In genomic region chr3:11187678-11188077, GRCh38 we compare ENCODE assay signal across 15 cellular contexts. TPM values are rescaled to one million over a fixed set of nuclear protein-coding genes. Genes with fewer than 3 reads are reported as not detected.
"Had no signal": no experiment of that assay in that cellular context is flagged by ENCODE, and none has a peak within 500 bp of the region (broad histone marks: within the 10 kb centered on the region; RNA-seq: fewer than 3 reads in every experiment).

No MANE protein-coding gene starts in this region.

- H3K36me3 ChIP-seq: adrenal gland, cardiac muscle cell, prostate gland, right atrium auricular region, tibial nerve had no signal

- FAIRE-seq: urothelium cell line had no signal

- H3K27ac ChIP-seq: adrenal gland, cardiac muscle cell, dorsolateral prefrontal cortex, prostate gland had no signal

- ATAC-seq: activated T-cell treated with anti-CD3 and anti-CD28 coated beads, Interleukin-2, amount 50 U/mL, for 4 hours; left ventricle myocardium superior had no signal

- H3K4me3 ChIP-seq: adrenal gland, cardiac muscle cell, dorsolateral prefrontal cortex, prostate gland, right atrium auricular region, skin epidermis, tibial nerve had no signal

- H3K4me1 ChIP-seq: adrenal gland, prostate gland had no signal

- H3K9me3 ChIP-seq: adrenal gland, prostate gland, right atrium auricular region, tibial nerve had no signal

- DNase-seq: activated CD4-positive, alpha-beta T cell treated with anti-CD3 and anti-CD28 coated beads, Interleukin-2, amount 10 ng/mL, durations not matched to agents 7 days and 5 days; activated CD8-positive, alpha-beta memory T cell treated with anti-CD3 and anti-CD28 coated beads, Interleukin-2, amount 50 U/mL, for 4 hours; activated effector memory CD4-positive, alpha-beta T cell treated with Interleukin-2 at 50 U/mL for 16 hours; activated T-cell treated with anti-CD3 and anti-CD28 coated beads, Interleukin-2, amount 50 U/mL, for 4 hours; adrenal gland; dorsolateral prefrontal cortex; left ventricle myocardium superior; stimulated activated CD4-positive, alpha-beta T cell treated with anti-CD3 and anti-CD28 coated beads, Interleukin-15, amount 100 ng/mL, for 24 hours; stimulated activated CD4-positive, alpha-beta T cell treated with anti-CD3 and anti-CD28 coated beads, Interleukin-2, amount 100 ng/mL, for 48 hours had no signal

- H3K27me3 ChIP-seq: dorsolateral prefrontal cortex, right atrium auricular region, tibial nerve had no signal

RNA-seq across cellular contexts. Expression of gene HRH1, which starts 33.4 kb away (rescaled TPM):
- total RNA-seq: cardiac muscle cell had no signal
- polyA plus RNA-seq: cardiac muscle cell had no signal
